8 cellular contexts compared by ENCODE assay signal in the genomic region with DNA sequence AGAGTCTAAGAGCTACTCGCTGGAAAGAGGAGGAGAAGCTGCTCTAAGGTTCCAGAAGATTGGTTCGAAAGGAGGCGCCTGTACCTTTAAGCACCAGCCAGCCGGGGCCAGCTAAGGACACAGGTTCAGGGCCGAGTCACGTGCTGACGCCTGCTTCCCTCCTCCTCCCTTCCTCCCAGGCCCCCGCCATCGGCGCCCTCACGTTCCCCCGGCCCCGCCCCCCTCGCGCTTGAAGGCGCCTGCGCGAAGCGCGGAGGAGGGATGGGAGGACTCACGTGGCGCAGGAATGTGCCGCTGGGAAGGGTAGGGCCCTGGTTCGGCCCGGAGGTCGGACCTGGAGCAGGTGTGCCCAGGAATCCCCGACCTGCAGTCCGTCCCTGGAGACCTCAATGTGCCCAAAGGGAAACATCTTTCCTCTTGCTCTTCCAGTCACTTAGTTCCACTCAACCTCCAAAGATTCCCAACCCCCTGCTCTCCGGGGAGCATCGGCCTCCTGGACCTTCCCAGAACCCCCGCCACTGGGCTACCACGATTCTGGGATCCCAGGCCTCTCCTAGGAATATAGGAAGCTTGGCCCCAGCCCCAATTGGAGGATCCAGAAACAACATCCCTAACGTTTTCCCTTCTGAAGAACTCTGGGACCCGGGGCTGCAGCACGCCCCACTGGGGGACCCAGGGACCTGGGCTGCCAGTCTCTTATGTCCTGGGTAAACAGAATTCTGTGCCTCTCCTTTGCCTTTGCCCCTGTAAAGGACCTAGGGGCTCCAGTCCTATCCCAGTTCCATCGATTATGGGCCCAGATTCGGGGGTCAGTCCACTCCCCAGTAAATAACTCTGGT. TPM values are rescaled to one million over a fixed set of nuclear protein-coding genes. Genes with fewer than 3 reads are reported as not detected.
DNase-seq lines count a peak whose midpoint lies in the region; ATAC-seq, FAIRE-seq and TF ChIP-seq lines count a peak whose summit lies in the region.

No MANE protein-coding gene starts in this region.

- no peak for FAIRE-seq in RCC 7860 (lab: Jason Lieb, UNC)

- no peak for TF ChIP-seq CTCF in AG10803 (conservative IDR thresholded peaks at IDR 0.05; ENCODE audit: low read length)

- H3K9me2 ChIP-seq in Karpas-422 (replicated peaks; ENCODE audit: insufficient read depth, low read length), result no peaks in the 10 kb centered on the region; the same call in 1 of the 2 replicates

- no peaks in the 10 kb centered on the region for H3K27me3 Mint-ChIP-seq in activated T-cell treated with anti-CD3 and anti-CD28 coated beads, Interleukin-2, amount 50 U/mL, for 72 hours (ENCODE audit: low read depth)

- DNase-seq in AG10803 (ENCODE audit: low read depth) (peak; percentile 95), Karpas-422 (peak; percentile 98), RCC 7860 (ENCODE audit: low spot score) (peak; percentile 58)
- peak; percentile 94 for DNase-seq in activated T-cell treated with anti-CD3 and anti-CD28 coated beads, Interleukin-2, amount 50 U/mL, for 72 hours
- DNase-seq in stimulated activated CD8-positive, alpha-beta memory T cell treated with anti-CD3 and anti-CD28 coated beads, Interleukin-7, amount 100 ng/mL, for 1 hour (ENCODE audit: low read depth in 2 of 2), result peak; percentile 78 to 81

- peaks cover 7% of the 10 kb centered on the region for H4K20me1 ChIP-seq in Karpas-422 (ENCODE audit: insufficient read depth, low read depth, low read length)

- H3K27ac Mint-ChIP-seq in activated T-cell treated with anti-CD3 and anti-CD28 coated beads, Interleukin-2, amount 50 U/mL, for 72 hours, result peak overlapping the region; percentile 88

- H3K4me1 Mint-ChIP-seq in activated T-cell treated with anti-CD3 and anti-CD28 coated beads, Interleukin-2, amount 50 U/mL, for 72 hours (ENCODE audit: low read depth), result peaks cover 58% of the 10 kb centered on the region

- H3K36me3 ChIP-seq in Karpas-422 (ENCODE audit: insufficient read depth, low read length), result peaks cover 7% of the 10 kb centered on the region
- peaks cover 4 to 9% of the 10 kb centered on the region in 2 donors for H3K36me3 ChIP-seq in muscle layer of duodenum (ENCODE audit: control insufficient read depth in 1 of 2, insufficient read depth in 2 of 2, low read length in 2 of 2)

- H3K4me1 ChIP-seq in Karpas-422 (ENCODE audit: low read length), result peaks cover 48% of the 10 kb centered on the region
- peaks cover 24 to 58% of the 10 kb centered on the region in 2 donors for H3K4me1 ChIP-seq in muscle layer of duodenum (ENCODE audit: control insufficient read depth in 1 of 2, insufficient read depth in 2 of 2, low read length in 2 of 2)

- no peak overlapping the region; the same call in 1 of the 2 replicates for H2AFZ ChIP-seq in Karpas-422 (ENCODE audit: low read length)

- H3K4me3 ChIP-seq in AG10803 (ENCODE audit: low read length) (peak overlapping the region; percentile 64), Karpas-422 (ENCODE audit: low read length) (peak overlapping the region; percentile 63), muscle layer of duodenum (ENCODE audit: low read depth in 1 of 2, low read length in 2 of 2) (peak overlapping the region; percentile 55 to 96)

- H3K4me2 ChIP-seq in Karpas-422 (ENCODE audit: low read depth, low read length, poor library complexity, severe bottlenecking), result peak overlapping the region; percentile 83

- H3K9me3 Mint-ChIP-seq in activated T-cell treated with anti-CD3 and anti-CD28 coated beads, Interleukin-2, amount 50 U/mL, for 72 hours, result peaks cover 2 to 5% of the 10 kb centered on the region in 2 donors

- H3K9me3 ChIP-seq in Karpas-422 (ENCODE audit: low read length) (no peaks in the 10 kb centered on the region), muscle layer of duodenum (ENCODE audit: control insufficient read depth in 1 of 2, low read length in 2 of 2) (no peaks in the 10 kb centered on the region)

- H3K4me3 Mint-ChIP-seq in activated T-cell treated with anti-CD3 and anti-CD28 coated beads, Interleukin-2, amount 50 U/mL, for 72 hours, result peak overlapping the region; percentile 88 to 89

- ATAC-seq in GM19324 (IDR thresholded peaks at IDR 0.05; ENCODE audit: low FRiP score, unreplicated experiment), result peak; percentile 38
- peak; percentile 36 to 42 for ATAC-seq in activated T-cell treated with anti-CD3 and anti-CD28 coated beads, Interleukin-2, amount 50 U/mL, for 72 hours (replicated peaks in 1 of 2)
- peak; percentile 59 for ATAC-seq in esophagus mucosa

- H3K27me3 ChIP-seq in Karpas-422 (ENCODE audit: low read length) (no peaks in the 10 kb centered on the region), muscle layer of duodenum (ENCODE audit: low read depth, low read length) (no peaks in the 10 kb centered on the region)

- H3K79me2 ChIP-seq in Karpas-422 (ENCODE audit: low read length), result peaks cover 4% of the 10 kb centered on the region; the same call in 1 of the 2 replicates

- H3K27ac ChIP-seq in Karpas-422 (ENCODE audit: low read length) (peak overlapping the region; percentile 80), muscle layer of duodenum (ENCODE audit: low read length) (peak overlapping the region; percentile 95)

- peak overlapping the region; percentile 73 for H3K9ac ChIP-seq in Karpas-422 (ENCODE audit: low read length)

- H3K36me3 Mint-ChIP-seq in activated T-cell treated with anti-CD3 and anti-CD28 coated beads, Interleukin-2, amount 50 U/mL, for 72 hours (ENCODE audit: insufficient read depth in 2 of 2), result peaks cover 3 to 7% of the 10 kb centered on the region in 2 donors

RNA-seq across cellular contexts. Expression of a gene that starts 2.5 kb away (rescaled TPM):
- total RNA-seq in Karpas-422 (2014; rRNA removed; shearing (Covaris generic); ENCODE audit: low replicate concordance), result 8.5 and 16.4 TPM in 2 replicates
- total RNA-seq in activated T-cell treated with anti-CD3 and anti-CD28 coated beads, Interleukin-2, amount 50 U/mL, for 72 hours, result 10 to 100 TPM in 1 of 2 donors, 1 to 10 TPM in 1; 8.2 to 13.4 TPM
- 6.7 TPM for total RNA-seq in esophagus mucosa

RNA-seq across cellular contexts. Expression of a gene that starts 11.3 kb away (rescaled TPM):
- total RNA-seq in Karpas-422 (2014; rRNA removed; shearing (Covaris generic); ENCODE audit: low replicate concordance), result not detected in 2 replicates
- total RNA-seq in activated T-cell treated with anti-CD3 and anti-CD28 coated beads, Interleukin-2, amount 50 U/mL, for 72 hours, result 10 to 100 TPM; 10.5 to 11.9 TPM
- total RNA-seq in esophagus mucosa, result 3.1 TPM

RNA-seq across cellular contexts. Expression of a gene that starts 15.3 kb away (rescaled TPM):
- 23.0 and 30.6 TPM in 2 replicates for total RNA-seq in Karpas-422 (2014; rRNA removed; shearing (Covaris generic); ENCODE audit: low replicate concordance)
- total RNA-seq in activated T-cell treated with anti-CD3 and anti-CD28 coated beads, Interleukin-2, amount 50 U/mL, for 72 hours, result 10 to 100 TPM; 26.9 to 27.2 TPM
- 7.7 TPM for total RNA-seq in esophagus mucosa

RNA-seq across cellular contexts. Expression of a gene that starts 15.7 kb away (rescaled TPM):
- 3,031 and 4,148 TPM in 2 replicates for total RNA-seq in Karpas-422 (2014; rRNA removed; shearing (Covaris generic); ENCODE audit: low replicate concordance)
- 1,000 to 10,000 TPM; 1,953 to 2,080 TPM for total RNA-seq in activated T-cell treated with anti-CD3 and anti-CD28 coated beads, Interleukin-2, amount 50 U/mL, for 72 hours
- total RNA-seq in esophagus mucosa, result 1,668 TPM

RNA-seq across cellular contexts. Expression of a gene that starts 19.8 kb away (rescaled TPM):
- 1.0 and 1.2 TPM in 2 replicates for total RNA-seq in Karpas-422 (2014; rRNA removed; shearing (Covaris generic); ENCODE audit: low replicate concordance)
- 1 to 10 TPM; 7.5 to 8.5 TPM for total RNA-seq in activated T-cell treated with anti-CD3 and anti-CD28 coated beads, Interleukin-2, amount 50 U/mL, for 72 hours
- total RNA-seq in esophagus mucosa, result 6.5 TPM

Comparison
In these comparisons a context has a peak if more than half of its experiments do, and no peak if none do; other contexts are left out.
1. Peak in every context shown above with its lines: DNase-seq, ATAC-seq, H3K4me3 ChIP-seq and H3K27ac ChIP-seq.